In the genomic region with DNA sequence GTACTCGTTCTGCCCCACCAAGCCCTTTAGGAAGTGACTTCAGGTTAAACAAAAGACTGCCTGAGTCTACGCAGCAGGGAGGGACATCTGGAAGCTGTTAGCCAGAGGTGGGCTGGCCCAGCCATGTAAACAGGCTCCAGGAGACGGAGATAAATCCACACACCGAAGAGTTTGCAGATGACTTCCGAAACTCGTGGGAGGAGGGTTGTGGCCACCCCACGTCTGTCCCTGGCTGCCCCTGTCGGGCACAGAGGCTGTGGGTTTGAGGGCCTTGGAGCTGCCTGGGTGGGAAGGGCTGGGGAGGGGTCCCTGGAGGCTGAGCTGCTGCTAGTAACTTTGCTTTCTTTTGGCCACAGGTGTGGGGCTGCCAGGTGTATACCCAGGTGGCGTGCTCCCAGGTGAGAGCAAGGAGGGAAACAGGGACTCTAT, we compare ENCODE assay signal across 12 cellular contexts. TPM values are rescaled to one million over a fixed set of nuclear protein-coding genes. Genes with fewer than 3 reads are reported as not detected.
DNase-seq lines count a peak whose midpoint lies in the region; ATAC-seq and TF ChIP-seq lines count a peak whose summit lies in the region.
"Had no signal": no experiment of that assay in that cellular context is flagged by ENCODE, and none has a peak within 500 bp of the region (broad histone marks: within the 10 kb centered on the region; RNA-seq: fewer than 3 reads in every experiment).

No MANE protein-coding gene starts in this region.

- peaks cover 1% of the 10 kb centered on the region; the same call in 1 of the 2 replicates for H3K27me3 Mint-ChIP-seq in HFFc6 (ENCODE audit: insufficient read depth)
- H3K27me3 Mint-ChIP-seq in T-helper 2 cell treated with Interferon-gamma antibody and Interleukin-4, amounts not matched to agents 5 μg/mL and 100 μg/mL, for 36 hours (ENCODE audit: low read depth), result no peaks in the 10 kb centered on the region
- H3K27me3 Mint-ChIP-seq: activated naive CD8-positive, alpha-beta T cell treated with anti-CD3 and anti-CD28 coated beads for 36 hours had no signal

- H3K4me1 Mint-ChIP-seq in HFFc6 (ENCODE audit: low read depth), result peaks cover 7% of the 10 kb centered on the region
- H3K4me1 Mint-ChIP-seq in T-helper 2 cell treated with Interferon-gamma antibody and Interleukin-4, amounts not matched to agents 5 μg/mL and 100 μg/mL, for 36 hours (ENCODE audit: low read depth), result no peaks in the 10 kb centered on the region
- H3K4me1 Mint-ChIP-seq: activated naive CD8-positive, alpha-beta T cell treated with anti-CD3 and anti-CD28 coated beads for 36 hours had no signal

- peaks cover 4% of the 10 kb centered on the region; the same call in 1 of the 2 replicates for H3K36me3 Mint-ChIP-seq in HFFc6 (ENCODE audit: low read depth)
- H3K36me3 Mint-ChIP-seq in T-helper 2 cell treated with Interferon-gamma antibody and Interleukin-4, amounts not matched to agents 5 μg/mL and 100 μg/mL, for 36 hours (ENCODE audit: low read depth), result no peaks in the 10 kb centered on the region
- H3K36me3 Mint-ChIP-seq: activated naive CD8-positive, alpha-beta T cell treated with anti-CD3 and anti-CD28 coated beads for 36 hours had no signal

- no peaks in the 10 kb centered on the region for H4K20me1 ChIP-seq in hepatocyte (ENCODE audit: insufficient read depth, poor library complexity, severe bottlenecking)

- H3K4me1 ChIP-seq in hepatocyte (ENCODE audit: insufficient read depth) (peaks cover 15% of the 10 kb centered on the region), stomach smooth muscle (ENCODE audit: control insufficient read depth, insufficient read depth, low read length) (peaks cover 33% of the 10 kb centered on the region), heart right ventricle (peaks cover 0 to 18% (median 0%) of the 10 kb centered on the region in 9 donors)

- H3K27me3 ChIP-seq in hepatocyte, result no peaks in the 10 kb centered on the region
- no peaks in the 10 kb centered on the region for H3K27me3 ChIP-seq in stomach smooth muscle (ENCODE audit: control insufficient read depth in 1 of 2, insufficient read depth in 2 of 2, low read length in 2 of 2)
- peaks cover 0 to 3% (median 0%) of the 10 kb centered on the region in 7 donors for H3K27me3 ChIP-seq in heart right ventricle

- WGBS in hepatocyte (ENCODE audit: low lambda C conversion rate, missing lambda C conversion rate), result 43% methylated on average over 9 of the region's 9 CpGs
- WGBS in heart right ventricle, 2 donors, result 62 to 76% methylated on average over 9 of the region's 9 CpGs

- H3K4me2 ChIP-seq in hepatocyte, result peak overlapping the region; percentile 55

- TF ChIP-seq CTCF in HFFc6 (IDR thresholded peaks at IDR 0.05), result no peak
- no peak for TF ChIP-seq CTCF in hepatocyte (IDR thresholded peaks at IDR 0.05; ENCODE audit: poor library complexity)
- TF ChIP-seq CTCF in heart right ventricle (IDR thresholded peaks at IDR 0.05), result no peak

- H3K9me3 ChIP-seq in hepatocyte (ENCODE audit: low read depth) (no peaks in the 10 kb centered on the region), stomach smooth muscle (ENCODE audit: control insufficient read depth in 2 of 2, low read length in 2 of 2) (no peaks in the 10 kb centered on the region), heart right ventricle (no peaks in the 10 kb centered on the region)

- peak overlapping the region; percentile 40; the same call in 1 of the 2 replicates for H3K27ac Mint-ChIP-seq in HFFc6
- H3K27ac Mint-ChIP-seq in T-helper 2 cell treated with Interferon-gamma antibody and Interleukin-4, amounts not matched to agents 5 μg/mL and 100 μg/mL, for 36 hours, result no peak overlapping the region
- H3K27ac Mint-ChIP-seq: activated naive CD8-positive, alpha-beta T cell treated with anti-CD3 and anti-CD28 coated beads for 36 hours had no signal

- peak overlapping the region; percentile 26 to 29 for H3K9ac ChIP-seq in stomach smooth muscle (ENCODE audit: low read length in 2 of 2)

- intact Hi-C loops in Right ventricle myocardium inferior (cut with DNase I), result no loop called here
- intact Hi-C loops in heart right ventricle (cut with DNase I), result no loop called here

- H2AFZ ChIP-seq in hepatocyte, result no peak overlapping the region

- H3K27ac ChIP-seq in hepatocyte (peak overlapping the region; percentile 81), stomach smooth muscle (ENCODE audit: low read length) (peak overlapping the region; percentile 71), heart right ventricle (no peak overlapping the region)

- no peak for ATAC-seq in Right ventricle myocardium inferior
- no peak for ATAC-seq in heart right ventricle

- DNase-seq in HFFc6 (peak; percentile 37), hepatocyte (ENCODE audit: low spot score) (no peak), Right ventricle myocardium inferior (ENCODE audit: missing footprints) (no peak), heart right ventricle (no peak), midbrain (lab: John Stamatoyannopoulos, UW) (no peak)
- DNase-seq in T-helper 2 cell treated with Interferon-gamma antibody and Interleukin-4, amounts not matched to agents 5 μg/mL and 100 μg/mL, for 36 hours (ENCODE audit: low spot score), result no peak
- DNase-seq: activated CD4-positive, CD25-positive, alpha-beta regulatory T cell; activated naive CD8-positive, alpha-beta T cell treated with anti-CD3 and anti-CD28 coated beads for 36 hours; KBM-7; NK-92 treated with Interleukin-12 subunit alpha and Interleukin-12 subunit beta, amount 100 ng/mL, for 24 hours had no signal

- no peaks in the 10 kb centered on the region for H3K79me2 ChIP-seq in hepatocyte

- H3K4me3 Mint-ChIP-seq in HFFc6, result no peak overlapping the region
- H3K4me3 Mint-ChIP-seq in T-helper 2 cell treated with Interferon-gamma antibody and Interleukin-4, amounts not matched to agents 5 μg/mL and 100 μg/mL, for 36 hours, result no peak overlapping the region
- H3K4me3 Mint-ChIP-seq: activated naive CD8-positive, alpha-beta T cell treated with anti-CD3 and anti-CD28 coated beads for 36 hours had no signal

- no peaks in the 10 kb centered on the region for H3K36me3 ChIP-seq in hepatocyte (replicated peaks; ENCODE audit: insufficient read depth, low read depth)
- H3K36me3 ChIP-seq in stomach smooth muscle (ENCODE audit: control insufficient read depth in 2 of 2, insufficient read depth in 2 of 2, low read length in 2 of 2), result peaks cover 15 to 31% of the 10 kb centered on the region in 2 donors
- H3K36me3 ChIP-seq in heart right ventricle, result peaks cover 0 to 96% (median 5%) of the 10 kb centered on the region in 9 donors

- no peaks in the 10 kb centered on the region for H3K9me3 Mint-ChIP-seq in HFFc6
- H3K9me3 Mint-ChIP-seq in T-helper 2 cell treated with Interferon-gamma antibody and Interleukin-4, amounts not matched to agents 5 μg/mL and 100 μg/mL, for 36 hours, result no peaks in the 10 kb centered on the region
- H3K9me3 Mint-ChIP-seq: activated naive CD8-positive, alpha-beta T cell treated with anti-CD3 and anti-CD28 coated beads for 36 hours had no signal

- no peaks in the 10 kb centered on the region for H3K9me2 ChIP-seq in hepatocyte (replicated peaks; ENCODE audit: insufficient read depth)

- H3K4me3 ChIP-seq in hepatocyte (no peak overlapping the region), stomach smooth muscle (ENCODE audit: low read length in 2 of 2) (peak overlapping the region in 1 of 2 donors; percentile 47), heart right ventricle (no peak overlapping the region)

TF ChIP-seq in PFSK-1, 5 proteins besides CTCF, POLR2A, EP300 and RAD21 (continues in another document):
- TF ChIP-seq TAF1 (IDR thresholded peaks at IDR 0.05; ENCODE audit: borderline replicate concordance, insufficient read depth, low read length) (peak; percentile 16; the same call in 1 of the 2 replicates), SIN3A (IDR thresholded peaks at IDR 0.05; ENCODE audit: borderline replicate concordance, insufficient read depth, low read length) (peak; percentile 81; the same call in 1 of the 2 replicates), POLR2AphosphoS5 (IDR thresholded peaks at IDR 0.05; ENCODE audit: low read depth, low read length) (peak; percentile 53; the same call in 1 of the 2 replicates)
- TF ChIP-seq, protein P1, sequence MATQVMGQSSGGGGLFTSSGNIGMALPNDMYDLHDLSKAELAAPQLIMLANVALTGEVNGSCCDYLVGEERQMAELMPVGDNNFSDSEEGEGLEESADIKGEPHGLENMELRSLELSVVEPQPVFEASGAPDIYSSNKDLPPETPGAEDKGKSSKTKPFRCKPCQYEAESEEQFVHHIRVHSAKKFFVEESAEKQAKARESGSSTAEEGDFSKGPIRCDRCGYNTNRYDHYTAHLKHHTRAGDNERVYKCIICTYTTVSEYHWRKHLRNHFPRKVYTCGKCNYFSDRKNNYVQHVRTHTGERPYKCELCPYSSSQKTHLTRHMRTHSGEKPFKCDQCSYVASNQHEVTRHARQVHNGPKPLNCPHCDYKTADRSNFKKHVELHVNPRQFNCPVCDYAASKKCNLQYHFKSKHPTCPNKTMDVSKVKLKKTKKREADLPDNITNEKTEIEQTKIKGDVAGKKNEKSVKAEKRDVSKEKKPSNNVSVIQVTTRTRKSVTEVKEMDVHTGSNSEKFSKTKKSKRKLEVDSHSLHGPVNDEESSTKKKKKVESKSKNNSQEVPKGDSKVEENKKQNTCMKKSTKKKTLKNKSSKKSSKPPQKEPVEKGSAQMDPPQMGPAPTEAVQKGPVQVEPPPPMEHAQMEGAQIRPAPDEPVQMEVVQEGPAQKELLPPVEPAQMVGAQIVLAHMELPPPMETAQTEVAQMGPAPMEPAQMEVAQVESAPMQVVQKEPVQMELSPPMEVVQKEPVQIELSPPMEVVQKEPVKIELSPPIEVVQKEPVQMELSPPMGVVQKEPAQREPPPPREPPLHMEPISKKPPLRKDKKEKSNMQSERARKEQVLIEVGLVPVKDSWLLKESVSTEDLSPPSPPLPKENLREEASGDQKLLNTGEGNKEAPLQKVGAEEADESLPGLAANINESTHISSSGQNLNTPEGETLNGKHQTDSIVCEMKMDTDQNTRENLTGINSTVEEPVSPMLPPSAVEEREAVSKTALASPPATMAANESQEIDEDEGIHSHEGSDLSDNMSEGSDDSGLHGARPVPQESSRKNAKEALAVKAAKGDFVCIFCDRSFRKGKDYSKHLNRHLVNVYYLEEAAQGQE (IDR thresholded peaks at IDR 0.05; ENCODE audit: insufficient read depth in 1 of 2, low read depth in 2 of 2, low read length in 2 of 2), result peak in 1 of 2 experiments; percentile 67; a peak in 1 of 4 replicates

RNA-seq across cellular contexts. Expression of a gene that starts 15.6 kb away (rescaled TPM):
- total RNA-seq in HFFc6 (2021; fragmentation: NEBNext Ultra II Directional; extraction: Animal tissue kit (Norgen Biotek cat#: 25700)), result 10 to 100 TPM in 5 of 6 experiments, 1 to 10 TPM in 1; 4.7 to 25.8 (median 19.1) TPM
- polyA plus RNA-seq in PFSK-1 (2012; ENCODE audit: insufficient read length, low read depth), result 1.3 TPM
- 45.2 and 58.1 TPM in 2 replicates for total RNA-seq in hepatocyte
- polyA plus RNA-seq in hepatocyte, result 37.7 and 42.5 TPM in 2 replicates
- 29.9 TPM for total RNA-seq in Right ventricle myocardium inferior
- total RNA-seq in heart right ventricle, result 10 to 100 TPM; 14.2 to 65.0 (median 22.0) TPM
- polyA plus RNA-seq in heart right ventricle, result 10 to 100 TPM; 65.8 to 99.8 TPM
- total RNA-seq: activated naive CD8-positive, alpha-beta T cell treated with anti-CD3 and anti-CD28 coated beads for 36 hours had no signal

RNA-seq across cellular contexts. Expression of a gene that starts 40.1 kb away (rescaled TPM):
- 10 to 100 TPM; 57.8 to 75.6 (median 67.2) TPM for total RNA-seq in HFFc6 (2021; fragmentation: NEBNext Ultra II Directional; extraction: Animal tissue kit (Norgen Biotek cat#: 25700))
- polyA plus RNA-seq in PFSK-1 (2012; ENCODE audit: insufficient read length, low read depth), result 71.3 TPM
- total RNA-seq in hepatocyte (23.8 and 24.6 TPM in 2 replicates), Right ventricle myocardium inferior (8.7 TPM), heart right ventricle (10 to 100 TPM in 5 of 10 donors, 1 to 10 TPM in 5; 6.1 to 17.3 (median 9.9) TPM)
- polyA plus RNA-seq in hepatocyte (10.7 and 16.2 TPM in 2 replicates), heart right ventricle (1 to 10 TPM; 5.0 to 6.6 TPM)

Comparison
In these comparisons a context has a peak if more than half of its experiments do, and no peak if none do; other contexts are left out.
1. H3K27ac ChIP-seq: peak in hepatocyte (single experiment) and stomach smooth muscle (single experiment); none in heart right ventricle (0 of 10).